In genomic region chr16:81639931-81640680, GRCh38 we compare ENCODE assay signal across 16 cellular contexts.
"Had no signal": no experiment of that assay in that cellular context is flagged by ENCODE, and none has a peak within 500 bp of the region (broad histone marks: within the 10 kb centered on the region; RNA-seq: fewer than 3 reads in every experiment).

No MANE protein-coding gene starts in this region.

- H3K9me3 ChIP-seq: esophagus squamous epithelium, pancreas, sigmoid colon, stomach, thoracic aorta had no signal

- DNase-seq: activated CD4-positive, alpha-beta T cell treated with anti-CD3 and anti-CD28 coated beads for 48 hours; activated CD8-positive, alpha-beta memory T cell treated with anti-CD3 and anti-CD28 coated beads, Interleukin-2, amount 50 U/mL, for 4 hours; activated CD8-positive, alpha-beta T cell treated with anti-CD3 and anti-CD28 coated beads for 36 hours; activated gamma-delta T cell treated with Interleukin-2 at 50 U/mL for 16 hours; activated naive CD8-positive, alpha-beta T cell treated with anti-CD3 and anti-CD28 coated beads, Interleukin-2, amount 10 ng/mL, durations not matched to agents 7 days and 5 days; activated T-cell treated with anti-CD3 and anti-CD28 coated beads, Interleukin-2, amount 50 U/mL, for 48 hours; brain microvascular endothelial cell; effector CD8-positive, alpha-beta T cell; esophagus squamous epithelium; pancreas; sigmoid colon; stimulated activated CD4-positive, alpha-beta T cell treated with anti-CD3 and anti-CD28 coated beads, Interleukin-1b, Interleukin-23, amount 100 ng/mL, for 48 hours; stomach had no signal

- H3K4me3 ChIP-seq: esophagus squamous epithelium, pancreas, sigmoid colon, stomach, thoracic aorta had no signal

- H3K36me3 Mint-ChIP-seq: WTC11 had no signal

- H3K4me3 Mint-ChIP-seq: activated CD8-positive, alpha-beta T cell treated with anti-CD3 and anti-CD28 coated beads for 36 hours; activated naive CD8-positive, alpha-beta T cell treated with anti-CD3 and anti-CD28 coated beads, Interleukin-2, amount 10 ng/mL, durations not matched to agents 7 days and 5 days; T-helper 1 cell treated with Interleukin-12 subunit alpha and Interleukin-12 subunit beta and Interleukin-4 antibody, amounts not matched to agents 30 μg/mL and 1 μg/mL, for 36 hours; WTC11 had no signal

- H3K36me3 ChIP-seq: brain microvascular endothelial cell, pancreas, thoracic aorta had no signal

- H3K27ac Mint-ChIP-seq: activated CD8-positive, alpha-beta T cell treated with anti-CD3 and anti-CD28 coated beads for 36 hours; activated naive CD8-positive, alpha-beta T cell treated with anti-CD3 and anti-CD28 coated beads, Interleukin-2, amount 10 ng/mL, durations not matched to agents 7 days and 5 days; T-helper 1 cell treated with Interleukin-12 subunit alpha and Interleukin-12 subunit beta and Interleukin-4 antibody, amounts not matched to agents 30 μg/mL and 1 μg/mL, for 36 hours had no signal

- ATAC-seq: activated CD8-positive, alpha-beta T cell treated with anti-CD3 and anti-CD28 coated beads for 36 hours; pancreas; WTC11 had no signal

- H3K9me3 Mint-ChIP-seq: activated CD8-positive, alpha-beta T cell treated with anti-CD3 and anti-CD28 coated beads for 36 hours; activated naive CD8-positive, alpha-beta T cell treated with anti-CD3 and anti-CD28 coated beads, Interleukin-2, amount 10 ng/mL, durations not matched to agents 7 days and 5 days; T-helper 1 cell treated with Interleukin-12 subunit alpha and Interleukin-12 subunit beta and Interleukin-4 antibody, amounts not matched to agents 30 μg/mL and 1 μg/mL, for 36 hours; WTC11 had no signal

- H3K27me3 Mint-ChIP-seq: activated CD8-positive, alpha-beta T cell treated with anti-CD3 and anti-CD28 coated beads for 36 hours; activated naive CD8-positive, alpha-beta T cell treated with anti-CD3 and anti-CD28 coated beads, Interleukin-2, amount 10 ng/mL, durations not matched to agents 7 days and 5 days had no signal

- H3K27ac ChIP-seq: brain microvascular endothelial cell, pancreas, sigmoid colon, thoracic aorta had no signal
